Comparison of ENCODE assay signal across 8 cellular contexts in genomic region chr14:88005050-88005481, GRCh38. TPM values are rescaled to one million over a fixed set of nuclear protein-coding genes. Genes with fewer than 3 reads are reported as not detected.
DNase-seq lines count a peak whose midpoint lies in the region; TF ChIP-seq lines count a peak whose summit lies in the region.

GPR65 (plus strand) TSS chr14:88005135; CDS start chr14:88010848, 5,713 bp downstream.

- H3K9me3 ChIP-seq in GM23248 (ENCODE audit: low read depth) (no peaks in the 10 kb centered on the region), transverse colon (no peaks in the 10 kb centered on the region)

- H3K27me3 ChIP-seq in GM23248 (replicated peaks; ENCODE audit: insufficient read depth) (no peaks in the 10 kb centered on the region), transverse colon (no peaks in the 10 kb centered on the region)

- H3K4me1 ChIP-seq in GM23248 (ENCODE audit: insufficient read depth) (no peaks in the 10 kb centered on the region), transverse colon (no peaks in the 10 kb centered on the region)

- no peak within 1 kb of the TSS for H3K9ac ChIP-seq in GM23248

- no peaks in the 10 kb centered on the region for H3K36me3 ChIP-seq in GM23248 (ENCODE audit: low read depth)
- no peaks in the 10 kb centered on the region for H3K36me3 ChIP-seq in transverse colon

- H3K4me2 ChIP-seq in GM23248 (ENCODE audit: unreplicated experiment) = peak within 1 kb of the TSS; percentile 49

- H3K9me2 ChIP-seq in GM23248 (ENCODE audit: insufficient read depth) = no peaks in the 10 kb centered on the region

- H3F3A ChIP-seq in GM23248 (ENCODE audit: insufficient read depth) = no peaks in the 10 kb centered on the region

- no peak for TF ChIP-seq CTCF in transverse colon (IDR thresholded peaks at IDR 0.05)

- peak within 1 kb of the TSS; percentile 33; the same call in 1 of the 2 replicates for H2AFZ ChIP-seq in GM23248

- no peak within 1 kb of the TSS for H3K4me3 ChIP-seq in GM23248
- peak within 1 kb of the TSS in 1 of 4 donors; percentile 27 for H3K4me3 ChIP-seq in transverse colon

- WGBS in GM23248 (ENCODE audit: low coverage in 1 of 2, low lambda C conversion rate in 2 of 2, missing lambda C conversion rate in 2 of 2), 2 experiments = 39 to 41% methylated on average over 3 of the region's 3 CpGs
- WGBS in transverse colon (ENCODE audit: low coverage in 1 of 2), 2 donors = 25 to 40% methylated on average over 3 of the region's 3 CpGs

- in situ Hi-C loops in GM23248 (cut with MboI) = loop anchor here (25.0 kb wide), 1 partner anchor 557 kb away; the partner anchor contains the start of genes PTPN21 and ZC3H14
- in situ Hi-C loops in transverse colon (cut with MboI; ENCODE audit: low pct_ligation_motif_present in 1 of 4, low pct_unique_long_range_greater_than_20kb in 1 of 4, low sequenced_read_pairs in 3 of 4) = no loop called here
- in situ Hi-C loops in ACHN (cut with HindIII; ENCODE audit: low pct_ligation_motif_present, low pct_unique_long_range_greater_than_20kb, low sequenced_read_pairs) = no loop called here

- no peaks in the 10 kb centered on the region for H3K79me2 ChIP-seq in GM23248 (ENCODE audit: insufficient read depth)

- TF ChIP-seq POLR2A in GM18526 (IDR thresholded peaks at IDR 0.05; ENCODE audit: extremely low read depth, insufficient read length) = peak; percentile 34
- peak; percentile 67 for TF ChIP-seq POLR2A in transverse colon (IDR thresholded peaks at IDR 0.05)

- no peak for TF ChIP-seq EP300 in transverse colon (IDR thresholded peaks at IDR 0.05; ENCODE audit: low read depth)

- intact Hi-C loops in transverse colon (cut with DNase I; ENCODE audit: low total_unique reads) = no loop called here

- no peaks in the 10 kb centered on the region for H4K20me1 ChIP-seq in GM23248 (ENCODE audit: insufficient read depth)

- DNase-seq in GM23248 = peak; percentile 24
- DNase-seq in NAMALWA (ENCODE audit: low spot score) = peak; percentile 83
- peak; percentile 12 for DNase-seq in dermis blood vessel endothelial cell
- no peak for DNase-seq in transverse colon
- no peak for DNase-seq in globus pallidus (ENCODE audit: low spot score)
- no peak for DNase-seq in ACHN
- DNase-seq in NCI-H1417 treated with DMSO at 0.1 percent for 48 hours (lab: John Stamatoyannopoulos, UW) = no peak

- no peak within 1 kb of the TSS for H3K27ac ChIP-seq in GM23248
- H3K27ac ChIP-seq in transverse colon = peak within 1 kb of the TSS; percentile 47 to 73 (median 56)

RNA-seq across cellular contexts. Expression of gene GPR65, which starts in this region (rescaled TPM):
- 0.13 and 0.22 TPM in 2 replicates for total RNA-seq in GM23248 (2014; rRNA removed; shearing (Covaris generic))
- 0.06 and 0.10 TPM in 2 replicates for polyA plus RNA-seq in GM23248 (2016; fragmentation: Nextera tagmentation; extraction: Ambion mirVana)
- total RNA-seq in dermis blood vessel endothelial cell = 0.05 TPM in 1 of 2 replicates, not detected in the other
- 1 to 10 TPM in 1 of 4 donors, under 1 TPM in 1, not detected in 2; 0.68 to 1.6 TPM for total RNA-seq in transverse colon

Comparison
In these comparisons a context has a peak if more than half of its experiments do, and no peak if none do; other contexts are left out.
1. Peak in DNase-seq and H3K4me2 ChIP-seq in GM23248; RNA of the gene not detected or under 1 TPM.
2. Peak in DNase-seq in dermis blood vessel endothelial cell; RNA of the gene not detected or under 1 TPM.